13 cellular contexts compared by ENCODE assay signal in the genomic region with DNA sequence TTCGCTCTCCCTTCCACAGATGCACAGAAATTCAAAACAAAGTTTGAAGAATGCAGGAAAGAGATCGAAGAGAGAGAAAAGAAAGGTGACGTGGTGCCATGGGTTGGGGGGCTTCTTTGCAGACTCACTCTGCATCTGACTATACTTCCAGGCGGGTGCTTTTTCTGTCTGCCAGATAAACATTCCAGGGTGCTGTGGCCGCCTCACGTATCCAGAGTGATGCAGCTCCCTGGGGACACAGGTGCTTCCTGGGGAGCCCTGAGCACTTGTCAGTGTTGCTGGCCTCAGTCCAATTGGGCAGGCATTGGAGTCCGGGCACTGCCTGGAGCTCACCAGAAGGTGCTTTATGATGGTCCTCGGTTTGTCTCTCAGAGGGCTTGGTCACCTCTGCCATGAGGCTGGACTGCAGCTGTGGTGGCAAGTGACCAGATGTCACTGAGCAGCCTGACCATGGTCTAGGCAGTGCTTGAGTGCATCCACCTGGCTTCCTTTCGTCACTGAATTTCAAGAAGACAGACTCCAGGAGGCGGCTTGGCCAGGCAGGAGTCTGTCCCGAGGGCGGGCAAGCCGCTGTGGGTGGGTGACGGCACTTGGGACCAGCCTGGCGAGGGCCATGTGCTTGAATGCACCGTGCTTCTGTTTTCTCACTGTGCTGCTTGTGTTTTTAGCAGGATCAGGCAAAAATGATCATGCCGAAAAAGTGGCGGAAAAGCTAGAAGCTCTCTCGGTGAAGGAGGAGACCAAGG. TPM values are rescaled to one million over a fixed set of nuclear protein-coding genes. Genes with fewer than 3 reads are reported as not detected.
"Had no signal": no experiment of that assay in that cellular context is flagged by ENCODE, and none has a peak within 500 bp of the region (broad histone marks: within the 10 kb centered on the region; RNA-seq: fewer than 3 reads in every experiment).

No MANE protein-coding gene starts in this region.

- H3K36me3 ChIP-seq: neural progenitor cell, ovary had no signal

- H3K9me3 Mint-ChIP-seq: activated naive CD4-positive, alpha-beta T cell treated with anti-CD3 and anti-CD28 coated beads, Interleukin-2, amount 10 ng/mL, durations not matched to agents 7 days and 5 days; activated T-helper 2 cell treated with anti-CD3 and anti-CD28 coated beads, Interferon-gamma antibody, Interleukin-2, Interleukin-4, amounts not matched to agents 10 μg/mL and 5 μg/mL and 100 μg/mL, durations not matched to agents 14 hours and 24 hours and 36 hours; neural progenitor cell; stimulated activated naive CD8-positive, alpha-beta T cell treated with anti-CD3 and anti-CD28 coated beads, Interleukin-15, amount 100 ng/mL, for 72 hours had no signal

- H3K4me1 ChIP-seq: neural progenitor cell had no signal

- H3K27me3 Mint-ChIP-seq: activated naive CD4-positive, alpha-beta T cell treated with anti-CD3 and anti-CD28 coated beads, Interleukin-2, amount 10 ng/mL, durations not matched to agents 7 days and 5 days; effector memory CD8-positive, alpha-beta T cell; stimulated activated naive CD8-positive, alpha-beta T cell treated with anti-CD3 and anti-CD28 coated beads, Interleukin-15, amount 100 ng/mL, for 72 hours had no signal

- H3K4me3 ChIP-seq: body of pancreas, neural progenitor cell, ovary, testis had no signal

- ATAC-seq: body of pancreas; effector memory CD8-positive, alpha-beta T cell; stimulated activated naive CD8-positive, alpha-beta T cell treated with anti-CD3 and anti-CD28 coated beads, Interleukin-15, amount 100 ng/mL, for 72 hours had no signal

- H3K27ac ChIP-seq: body of pancreas, ovary had no signal

- DNase-seq: activated CD4-positive, alpha-beta T cell treated with anti-CD3 and anti-CD28 coated beads for 4 hours; activated naive CD4-positive, alpha-beta T cell treated with anti-CD3 and anti-CD28 coated beads, Interleukin-2, amount 10 ng/mL, durations not matched to agents 7 days and 5 days; body of pancreas; effector memory CD8-positive, alpha-beta T cell; erythroblast; hypothalamus; ovary; stimulated activated CD4-positive, alpha-beta T cell treated with anti-CD3 and anti-CD28 coated beads, Interleukin-2, amount 100 ng/mL, for 48 hours; stimulated activated naive CD8-positive, alpha-beta T cell treated with anti-CD3 and anti-CD28 coated beads, Interleukin-15, amount 100 ng/mL, for 72 hours; T1000 had no signal

- H3K9me3 ChIP-seq: body of pancreas, ovary, testis had no signal

- H3K27ac Mint-ChIP-seq: activated naive CD4-positive, alpha-beta T cell treated with anti-CD3 and anti-CD28 coated beads, Interleukin-2, amount 10 ng/mL, durations not matched to agents 7 days and 5 days; activated T-helper 2 cell treated with anti-CD3 and anti-CD28 coated beads, Interferon-gamma antibody, Interleukin-2, Interleukin-4, amounts not matched to agents 10 μg/mL and 5 μg/mL and 100 μg/mL, durations not matched to agents 14 hours and 24 hours and 36 hours; effector memory CD8-positive, alpha-beta T cell; neural progenitor cell had no signal

- H3K4me3 Mint-ChIP-seq: activated naive CD4-positive, alpha-beta T cell treated with anti-CD3 and anti-CD28 coated beads, Interleukin-2, amount 10 ng/mL, durations not matched to agents 7 days and 5 days; neural progenitor cell; stimulated activated naive CD8-positive, alpha-beta T cell treated with anti-CD3 and anti-CD28 coated beads, Interleukin-15, amount 100 ng/mL, for 72 hours had no signal

RNA-seq across cellular contexts. Expression of gene CCDC188, which starts 24.4 kb away (rescaled TPM):
- total RNA-seq: body of pancreas had no signal
